ENCODE assay signal across 14 cellular contexts in genomic region chr17:79936661-79937434, GRCh38.
A peak's percentile ranks its signal among the peaks of the same experiment; 100 is the strongest.
DNase-seq lines count a peak whose midpoint lies in the region; ATAC-seq and TF ChIP-seq lines count a peak whose summit lies in the region.
"Had no signal": no experiment of that assay in that cellular context is flagged by ENCODE, and none has a peak within 500 bp of the region (broad histone marks: within the 10 kb centered on the region; RNA-seq: fewer than 3 reads in every experiment).

No MANE protein-coding gene starts in this region.

- H3K27me3 ChIP-seq in H7 (ENCODE audit: control insufficient read depth, insufficient read depth, low read length), result no peaks in the 10 kb centered on the region; the same call in 1 of the 2 replicates
- H3K27me3 ChIP-seq in aorta (ENCODE audit: control insufficient read depth in 1 of 2, insufficient read depth in 2 of 2, low read length in 1 of 2), result no peaks in the 10 kb centered on the region

- H3K36me3 Mint-ChIP-seq in brain, result peaks cover 19% of the 10 kb centered on the region
- no peaks in the 10 kb centered on the region for H3K36me3 Mint-ChIP-seq in stimulated activated naive B cell treated with anti-CD40 and anti-IgM and Interleukin-4, amounts not matched to agents 10 μg/mL and 1 μg/mL and 100 μg/mL, for 72 hours

- H3K9me3 ChIP-seq in aorta (ENCODE audit: control insufficient read depth, low read length), result no peaks in the 10 kb centered on the region

- H3K4me1 ChIP-seq in aorta (ENCODE audit: control insufficient read depth in 1 of 2, insufficient read depth in 2 of 2, low read length in 2 of 2), result no peaks in the 10 kb centered on the region

- ATAC-seq in Right ventricle myocardium inferior (no peak), left cardiac atrium (no peak), aorta (ENCODE audit: low FRiP score) (no peak)
- peak; percentile 37 for ATAC-seq in stimulated activated naive B cell treated with anti-CD40 and anti-IgM and Interleukin-4, amounts not matched to agents 10 μg/mL and 1 μg/mL and 100 μg/mL, for 72 hours (replicated peaks)

- 62 to 63% methylated on average over 16 to 17 of the region's 17 CpGs for WGBS in aorta, 2 donors

- no peak overlapping the region for H3K27ac ChIP-seq in aorta (ENCODE audit: low read depth in 1 of 2, low read length in 2 of 2)
- H3K27ac ChIP-seq: RWPE1 had no signal

- H3K9me3 Mint-ChIP-seq in brain, result no peaks in the 10 kb centered on the region
- H3K9me3 Mint-ChIP-seq in stimulated activated naive B cell treated with anti-CD40 and anti-IgM and Interleukin-4, amounts not matched to agents 10 μg/mL and 1 μg/mL and 100 μg/mL, for 72 hours, result no peaks in the 10 kb centered on the region

- peaks cover 13% of the 10 kb centered on the region for H3K36me3 ChIP-seq in H7 (replicated peaks; ENCODE audit: control insufficient read depth, insufficient read depth, low read length)
- H3K36me3 ChIP-seq in aorta (ENCODE audit: control insufficient read depth in 1 of 2, insufficient read depth in 2 of 2, low read length in 1 of 2), result peaks cover 0 to 3% of the 10 kb centered on the region in 2 donors

- H3K4me3 ChIP-seq in H7 (ENCODE audit: insufficient read depth, low read depth, low read length), result no peak overlapping the region
- H3K4me3 ChIP-seq in aorta (ENCODE audit: low read length in 2 of 2), result no peak overlapping the region

- no peak for TF ChIP-seq CTCF in brain (conservative IDR thresholded peaks at IDR 0.05)

- peaks cover 69% of the 10 kb centered on the region for H3K4me1 Mint-ChIP-seq in brain
- H3K4me1 Mint-ChIP-seq in stimulated activated naive B cell treated with anti-CD40 and anti-IgM and Interleukin-4, amounts not matched to agents 10 μg/mL and 1 μg/mL and 100 μg/mL, for 72 hours, result peaks cover 43 to 94% of the 10 kb centered on the region in 2 donors

- intact Hi-C loops in Right ventricle myocardium inferior (cut with DNase I) (no loop called here), left cardiac atrium (cut with DNase I) (no loop called here), aorta (cut with DNase I) (no loop called here)

- H3K4me3 Mint-ChIP-seq in brain, result no peak overlapping the region
- H3K4me3 Mint-ChIP-seq in stimulated activated naive B cell treated with anti-CD40 and anti-IgM and Interleukin-4, amounts not matched to agents 10 μg/mL and 1 μg/mL and 100 μg/mL, for 72 hours, result peak overlapping the region in 1 of 2 donors; percentile 63

- H3K27ac Mint-ChIP-seq in brain, result peak overlapping the region in 3 of 5 experiments; percentile 46 to 94 (median 58)
- peak overlapping the region; percentile 37 for H3K27ac Mint-ChIP-seq in stimulated activated naive B cell treated with anti-CD40 and anti-IgM and Interleukin-4, amounts not matched to agents 10 μg/mL and 1 μg/mL and 100 μg/mL, for 72 hours

- DNase-seq in Right ventricle myocardium inferior (ENCODE audit: missing footprints), result peak; percentile 66
- DNase-seq in left cardiac atrium, result no peak
- DNase-seq in NAMALWA (ENCODE audit: low spot score), result peak; percentile 42
- DNase-seq in stimulated activated naive B cell treated with anti-CD40 and anti-IgM and Interleukin-4, amounts not matched to agents 10 μg/mL and 1 μg/mL and 100 μg/mL, for 72 hours, result no peak
- DNase-seq in H7, result no peak
- DNase-seq in NK-92 treated with Interleukin-12 subunit alpha and Interleukin-12 subunit beta, amount 100 ng/mL, for 24 hours (lab: John Stamatoyannopoulos, UW), result no peak
- DNase-seq in aorta, result no peak
- DNase-seq: KBM-7; NCI-H2107; stimulated activated CD4-positive, alpha-beta T cell treated with anti-CD3 and anti-CD28 coated beads, Interleukin-2, amount 100 ng/mL, for 48 hours; stimulated activated naive CD4-positive, alpha-beta T cell; T1000 had no signal

- H3K27me3 Mint-ChIP-seq in brain, result no peaks in the 10 kb centered on the region
- peaks cover 0 to 51% of the 10 kb centered on the region in 2 donors for H3K27me3 Mint-ChIP-seq in stimulated activated naive B cell treated with anti-CD40 and anti-IgM and Interleukin-4, amounts not matched to agents 10 μg/mL and 1 μg/mL and 100 μg/mL, for 72 hours

Comparison
In these comparisons a context has a peak if more than half of its experiments do, and no peak if none do; other contexts are left out.
1. DNase-seq: peak in Right ventricle myocardium inferior (single experiment) and NAMALWA (single experiment); none in left cardiac atrium (single experiment), stimulated activated naive B cell treated with anti-CD40 and anti-IgM and Interleukin-4, amounts not matched to agents 10 μg/mL and 1 μg/mL and 100 μg/mL, for 72 hours (single experiment), H7 (single experiment), NK-92 treated with Interleukin-12 subunit alpha and Interleukin-12 subunit beta, amount 100 ng/mL, for 24 hours (single experiment) and aorta (0 of 2).
2. ATAC-seq: peak in stimulated activated naive B cell treated with anti-CD40 and anti-IgM and Interleukin-4, amounts not matched to agents 10 μg/mL and 1 μg/mL and 100 μg/mL, for 72 hours (2 of 2); none in Right ventricle myocardium inferior (single experiment), left cardiac atrium (0 of 2) and aorta (single experiment).